19 cellular contexts compared by ENCODE assay signal in the genomic region with DNA sequence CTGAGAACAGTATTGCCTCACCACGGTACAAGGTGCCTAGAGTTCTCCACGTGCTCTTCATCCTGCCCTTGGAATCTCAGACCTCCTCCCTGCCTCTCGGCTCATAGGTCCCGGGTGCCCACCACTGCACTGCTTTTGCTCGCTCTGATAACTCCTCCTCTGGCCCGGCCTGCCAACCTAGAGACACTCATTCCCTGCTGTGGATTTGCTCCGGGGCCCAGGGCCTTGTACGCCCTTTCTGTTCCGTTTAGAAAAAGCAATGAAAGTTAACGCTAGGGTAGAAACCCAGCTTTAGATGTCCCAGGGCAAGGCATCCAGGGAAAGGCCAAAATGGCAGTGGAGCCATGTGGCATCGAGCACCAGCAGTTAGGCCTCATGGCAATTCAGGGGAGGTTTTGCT.
"Had no signal": no experiment of that assay in that cellular context is flagged by ENCODE, and none has a peak within 500 bp of the region (broad histone marks: within the 10 kb centered on the region; RNA-seq: fewer than 3 reads in every experiment).

No MANE protein-coding gene starts in this region.

- H3K27me3 ChIP-seq: MG63, SJSA1 had no signal

- H3K4me3 ChIP-seq: MG63, SJSA1, SK-N-MC had no signal

- H3K4me1 ChIP-seq: SJSA1 had no signal

- DNase-seq: Karpas-422, KG1, NCI-H1092, NCI-H1105 treated with DMSO at 0.1 percent for 48 hours, NCI-H1436, NCI-H187, NCI-H2029, NCI-H2081 treated with DMSO at 0.1 percent for 48 hours, NCI-H2171, NCI-H226, NCI-H510A, NCI-H524 treated with DMSO at 0.1 percent for 48 hours, Right ventricle myocardium superior, RPMI8226, SIG-M5 had no signal

- H3K9me3 ChIP-seq: MG63, SJSA1 had no signal

- H3K27ac ChIP-seq: HL-60, SJSA1, SK-N-MC had no signal

- H3K36me3 ChIP-seq: MG63, SJSA1 had no signal
